1 cellular context compared by ENCODE assay signal in the genomic region with DNA sequence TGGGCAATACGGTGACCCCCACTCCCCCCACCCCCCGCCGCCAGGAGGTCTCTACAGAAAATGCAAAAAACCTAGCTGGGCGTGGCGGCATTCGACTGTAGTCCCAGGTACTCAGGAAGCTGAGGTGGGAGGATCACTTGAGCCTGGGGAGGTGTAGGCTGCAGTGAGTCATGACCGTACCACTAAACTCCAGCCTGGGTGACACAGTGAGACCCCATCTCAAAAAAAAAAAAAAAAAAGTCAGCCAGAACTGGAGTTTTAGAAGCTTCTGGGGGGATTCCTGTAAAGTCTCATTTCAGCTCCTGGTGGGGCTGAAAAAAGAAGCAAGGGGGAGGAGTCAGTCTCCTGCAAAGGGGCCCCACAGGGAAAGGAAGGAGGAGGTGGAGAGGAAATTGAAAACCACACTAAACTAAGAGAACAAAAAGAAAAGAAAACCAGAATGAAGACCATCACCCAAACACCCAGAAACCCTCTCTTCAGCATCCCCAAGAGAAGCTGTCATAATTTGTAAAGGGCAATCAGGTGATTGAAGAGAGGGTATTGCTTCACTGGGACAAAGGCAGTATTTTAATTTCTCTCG.
TF ChIP-seq lines count a peak whose summit lies in the region.

No MANE protein-coding gene starts in this region.

TF ChIP-seq in SK-N-SH, 30 proteins besides CTCF, POLR2A, EP300 and RAD21 (continued from another document):
- TF ChIP-seq IRF3 (IDR thresholded peaks at IDR 0.05; ENCODE audit: low read depth, low read length): no peak
- no peak for TF ChIP-seq NFIC (IDR thresholded peaks at IDR 0.05; ENCODE audit: borderline replicate concordance)
- no peak for TF ChIP-seq FOSL2 (IDR thresholded peaks at IDR 0.05; ENCODE audit: borderline replicate concordance, low read depth)
- no peak for TF ChIP-seq ELF1 (IDR thresholded peaks at IDR 0.05)
- no peak for TF ChIP-seq MXI1 (IDR thresholded peaks at IDR 0.05; ENCODE audit: low read depth, low read length)
- TF ChIP-seq, protein P1, sequence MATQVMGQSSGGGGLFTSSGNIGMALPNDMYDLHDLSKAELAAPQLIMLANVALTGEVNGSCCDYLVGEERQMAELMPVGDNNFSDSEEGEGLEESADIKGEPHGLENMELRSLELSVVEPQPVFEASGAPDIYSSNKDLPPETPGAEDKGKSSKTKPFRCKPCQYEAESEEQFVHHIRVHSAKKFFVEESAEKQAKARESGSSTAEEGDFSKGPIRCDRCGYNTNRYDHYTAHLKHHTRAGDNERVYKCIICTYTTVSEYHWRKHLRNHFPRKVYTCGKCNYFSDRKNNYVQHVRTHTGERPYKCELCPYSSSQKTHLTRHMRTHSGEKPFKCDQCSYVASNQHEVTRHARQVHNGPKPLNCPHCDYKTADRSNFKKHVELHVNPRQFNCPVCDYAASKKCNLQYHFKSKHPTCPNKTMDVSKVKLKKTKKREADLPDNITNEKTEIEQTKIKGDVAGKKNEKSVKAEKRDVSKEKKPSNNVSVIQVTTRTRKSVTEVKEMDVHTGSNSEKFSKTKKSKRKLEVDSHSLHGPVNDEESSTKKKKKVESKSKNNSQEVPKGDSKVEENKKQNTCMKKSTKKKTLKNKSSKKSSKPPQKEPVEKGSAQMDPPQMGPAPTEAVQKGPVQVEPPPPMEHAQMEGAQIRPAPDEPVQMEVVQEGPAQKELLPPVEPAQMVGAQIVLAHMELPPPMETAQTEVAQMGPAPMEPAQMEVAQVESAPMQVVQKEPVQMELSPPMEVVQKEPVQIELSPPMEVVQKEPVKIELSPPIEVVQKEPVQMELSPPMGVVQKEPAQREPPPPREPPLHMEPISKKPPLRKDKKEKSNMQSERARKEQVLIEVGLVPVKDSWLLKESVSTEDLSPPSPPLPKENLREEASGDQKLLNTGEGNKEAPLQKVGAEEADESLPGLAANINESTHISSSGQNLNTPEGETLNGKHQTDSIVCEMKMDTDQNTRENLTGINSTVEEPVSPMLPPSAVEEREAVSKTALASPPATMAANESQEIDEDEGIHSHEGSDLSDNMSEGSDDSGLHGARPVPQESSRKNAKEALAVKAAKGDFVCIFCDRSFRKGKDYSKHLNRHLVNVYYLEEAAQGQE (IDR thresholded peaks at IDR 0.05; ENCODE audit: low read depth, low read length): no peak
- no peak for TF ChIP-seq JUND (IDR thresholded peaks at IDR 0.05)
- no peak for TF ChIP-seq RXRA (IDR thresholded peaks at IDR 0.05; ENCODE audit: borderline replicate concordance, low read depth)
- TF ChIP-seq SIN3A (IDR thresholded peaks at IDR 0.05; ENCODE audit: borderline replicate concordance, low read depth, low read length): no peak
- no peak for TF ChIP-seq FOXJ3 (CRISPR knock-in tag; IDR thresholded peaks at IDR 0.05)
- TF ChIP-seq GATA2 (CRISPR knock-in tag; IDR thresholded peaks at IDR 0.05): no peak
- TF ChIP-seq MEF2A (IDR thresholded peaks at IDR 0.05; ENCODE audit: borderline replicate concordance, low read depth): no peak
